In genomic region chr3:13479582-13480339, GRCh38 we compare ENCODE assay signal across 8 cellular contexts. TPM values are rescaled to one million over a fixed set of nuclear protein-coding genes. Genes with fewer than 3 reads are reported as not detected.
DNase-seq lines count a peak whose midpoint lies in the region; ATAC-seq and TF ChIP-seq lines count a peak whose summit lies in the region.

Gene HDAC11, plus strand, starts transcription at chr3:13480306. Its CDS starts 42 bp downstream, at chr3:13480348.

- TF ChIP-seq CTCF in CD14-positive monocyte (IDR thresholded peaks at IDR 0.05) (peak; percentile 18), lower leg skin (IDR thresholded peaks at IDR 0.05) (no peak)

- TF ChIP-seq POLR2A in lower leg skin (IDR thresholded peaks at IDR 0.05), result peak in 1 of 2 donors; percentile 75

- H3K27ac Mint-ChIP-seq in CD14-positive monocyte, result peak within 1 kb of the TSS; percentile 90 to 97 (median 93)

- H3K9me3 Mint-ChIP-seq in CD14-positive monocyte, result no peaks in the 10 kb centered on the region

- peaks cover 0 to 11% (median 4%) of the 10 kb centered on the region in 3 donors for H3K27me3 Mint-ChIP-seq in CD14-positive monocyte (ENCODE audit: low read depth in 3 of 3)

- H3K36me3 Mint-ChIP-seq in CD14-positive monocyte, result peaks cover 10 to 16% of the 10 kb centered on the region in 2 donors

- 1% methylated on average over 18 to 42 of the region's 67 CpGs for WGBS in lower leg skin, 2 donors

- peaks cover 35% of the 10 kb centered on the region for H3K4me1 Mint-ChIP-seq in CD14-positive monocyte

- H3K4me3 Mint-ChIP-seq in CD14-positive monocyte, result peak within 1 kb of the TSS; percentile 88 to 94

- intact Hi-C loops in CD14-positive monocyte (cut with micrococcal nuclease) (loop anchor here in 1 of 2 donors (10.0 kb wide), 1 partner anchor 515 kb away; no protein-coding TSS in a partner anchor), lower leg skin (cut with DNase I; ENCODE audit: low total_unique reads) (loop anchor here (5.0 kb wide), 1 partner anchor 538 kb away; no protein-coding TSS in a partner anchor)

- peak within 1 kb of the TSS; percentile 53 for H3K4me3 ChIP-seq in lower leg skin (ENCODE audit: low read depth, poor library complexity, severe bottlenecking)

- DNase-seq in CD14-positive monocyte (ENCODE audit: low spot score), result peak; percentile 99
- DNase-seq in NCI-H748 (lab: John Stamatoyannopoulos, UW; ENCODE audit: unreplicated experiment), result peak; percentile 95
- DNase-seq in activated CD4-positive, alpha-beta T cell treated with anti-CD3 and anti-CD28 coated beads, Interleukin-2, amount 50 U/mL, for 48 hours, result peak; percentile 98 to 99
- peak; percentile 90 to 96 for DNase-seq in dermis microvascular lymphatic vessel endothelial cell (ENCODE audit: low read depth in 2 of 2)
- peak; percentile 98 to 100 for DNase-seq in lower leg skin (ENCODE audit: low spot score in 2 of 2)
- DNase-seq in stimulated activated CD4-positive, alpha-beta T cell treated with anti-CD3 and anti-CD28 coated beads, Interleukin-4, amount 100 ng/mL, for 4 hours, result peak; percentile 95 to 96

- ATAC-seq in GM19372 (IDR thresholded peaks at IDR 0.05; ENCODE audit: low read depth, unreplicated experiment), result peak; percentile 95
- ATAC-seq in HG03558 (IDR thresholded peaks at IDR 0.05; ENCODE audit: extremely low read depth, unreplicated experiment), result peak; percentile 94

RNA-seq across cellular contexts. Expression of gene HDAC11, which starts in this region (rescaled TPM):
- 1 to 10 TPM; 2.9 to 3.5 TPM for polyA plus RNA-seq in CD14-positive monocyte
- total RNA-seq in dermis microvascular lymphatic vessel endothelial cell (6.3 and 7.6 TPM in 2 replicates), lower leg skin (10 to 100 TPM; 20.6 to 28.3 (median 22.8) TPM)

Comparison
In these comparisons a context has a peak if more than half of its experiments do, and no peak if none do; other contexts are left out.
1. Peak in every context shown above with its lines: DNase-seq, ATAC-seq and H3K4me3 ChIP-seq.